19 cellular contexts compared by ENCODE assay signal in the genomic region with DNA sequence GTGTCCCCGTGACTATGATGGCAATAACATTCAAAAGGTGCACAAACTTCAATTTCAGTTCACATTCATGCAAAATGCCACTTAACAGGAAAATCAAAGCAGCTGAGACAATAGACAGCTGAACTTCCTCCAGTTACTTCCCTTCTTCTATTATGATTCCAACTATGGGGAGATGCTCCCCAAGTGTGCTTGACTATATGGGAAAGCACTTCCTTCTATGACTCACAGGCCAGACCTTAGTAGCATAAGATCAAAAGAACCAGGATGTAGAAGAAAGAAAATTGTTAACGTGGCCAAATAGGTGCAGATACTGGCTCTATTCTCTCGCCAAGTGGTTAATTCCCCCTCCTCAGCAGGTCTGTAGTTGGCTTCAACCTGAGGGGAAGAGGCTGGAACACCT. TPM values are rescaled to one million over a fixed set of nuclear protein-coding genes. Genes with fewer than 3 reads are reported as not detected.
DNase-seq lines count a peak whose midpoint lies in the region; ATAC-seq, FAIRE-seq and TF ChIP-seq lines count a peak whose summit lies in the region.
"Had no signal": no experiment of that assay in that cellular context is flagged by ENCODE, and none has a peak within 500 bp of the region (broad histone marks: within the 10 kb centered on the region; RNA-seq: fewer than 3 reads in every experiment).

No MANE protein-coding gene starts in this region.

- H3K36me3 Mint-ChIP-seq in WTC11: peaks cover 12% of the 10 kb centered on the region
- H3K36me3 Mint-ChIP-seq: CD8-positive, alpha-beta memory T cell had no signal

- H3K9me3 ChIP-seq in small intestine (ENCODE audit: control insufficient read depth, low read depth): no peaks in the 10 kb centered on the region

- H3K27me3 Mint-ChIP-seq in WTC11 (ENCODE audit: low read depth): peaks cover 12% of the 10 kb centered on the region
- H3K27me3 Mint-ChIP-seq: CD8-positive, alpha-beta memory T cell had no signal

- FAIRE-seq in small intestine (lab: Jason Lieb, UNC): no peak
- FAIRE-seq: G401.6, HepG2 had no signal

- peaks cover 80% of the 10 kb centered on the region for H3K4me1 Mint-ChIP-seq in WTC11
- H3K4me1 Mint-ChIP-seq: CD8-positive, alpha-beta memory T cell had no signal

- CTCF ChIA-PET in WTC11 (lab: Charles Lee): interaction anchor here (0.5 to 1.8 kb wide), 4 partner anchors 64 to 80 kb away, joined by 3 to 6 read pairs (median 3); no protein-coding TSS in a partner anchor

- no peak for TF ChIP-seq CTCF in WTC11 (IDR thresholded peaks at IDR 0.05)

- DNase-seq in HT-29 (ENCODE audit: low spot score) (peak; percentile 51), WTC11 (ENCODE audit: low spot score) (no peak), iPS DF 4.7 (ENCODE audit: extremely low read depth, low spot score) (peak; percentile 80), small intestine (peak; percentile 12), NCI-H128 (lab: John Stamatoyannopoulos, UW; ENCODE audit: unreplicated experiment) (no peak)
- DNase-seq: ACHN; C1 segment of cervical spinal cord; CD8-positive, alpha-beta memory T cell; DND-41; GM23248; KBM-7; NCI-H1417 treated with DMSO at 0.1 percent for 48 hours; NCI-H1930; NCI-H2171; NCI-H526 had no signal

- H3K4me3 ChIP-seq in small intestine (ENCODE audit: low read depth in 1 of 2, low read length in 2 of 2): no peak overlapping the region
- H3K4me3 ChIP-seq: GM23248 had no signal

- H3K36me3 ChIP-seq in small intestine (ENCODE audit: control insufficient read depth in 2 of 2, insufficient read depth in 2 of 2, low read length in 2 of 2): no peaks in the 10 kb centered on the region

- peak; percentile 50 for ATAC-seq in WTC11
- no peak for ATAC-seq in GM19467 (IDR thresholded peaks at IDR 0.05; ENCODE audit: unreplicated experiment)
- no peak for ATAC-seq in HG03342 (IDR thresholded peaks at IDR 0.05; ENCODE audit: unreplicated experiment)
- ATAC-seq: HepG2 had no signal

- H3K27me3 ChIP-seq in small intestine (ENCODE audit: control insufficient read depth in 2 of 2, insufficient read depth in 2 of 2, low read length in 2 of 2): peaks cover 0 to 3% of the 10 kb centered on the region in 2 donors

- no peak overlapping the region for H3K27ac ChIP-seq in small intestine (ENCODE audit: low read depth in 1 of 2, low read length in 1 of 2)
- H3K27ac ChIP-seq: GM23248 had no signal

- H3K27ac Mint-ChIP-seq in WTC11: peak overlapping the region; percentile 13; the same call in 1 of the 2 replicates
- H3K27ac Mint-ChIP-seq: CD8-positive, alpha-beta memory T cell had no signal

- peaks cover 9% of the 10 kb centered on the region for H3K9me3 Mint-ChIP-seq in WTC11

- 33 to 46% (median 36%) methylated on average over 3 of the region's 3 CpGs for WGBS in small intestine, 3 donors

- peak overlapping the region; percentile 29 for H3K4me3 Mint-ChIP-seq in WTC11
- H3K4me3 Mint-ChIP-seq: CD8-positive, alpha-beta memory T cell had no signal

- no peaks in the 10 kb centered on the region for H3K4me1 ChIP-seq in small intestine (ENCODE audit: control insufficient read depth in 2 of 2, insufficient read depth in 1 of 2, low read depth in 1 of 2, low read length in 1 of 2)

- POLR2A ChIA-PET in WTC11 (lab: Charles Lee): interaction anchor here (1.7 kb wide), 1 partner anchor 10 kb away, joined by 4 read pairs; no protein-coding TSS in a partner anchor

TF ChIP-seq in WTC11, 78 proteins besides CTCF, POLR2A, EP300 and RAD21:
- peak; percentile 78; the same call in 1 of the 2 replicates for TF ChIP-seq ETV6 (CRISPR knock-in tag; IDR thresholded peaks at IDR 0.05)
- TF ChIP-seq JUN (CRISPR knock-in tag; IDR thresholded peaks at IDR 0.05): no peak

RNA-seq across cellular contexts. Expression of gene FAT3, which starts 7.8 kb away (rescaled TPM):
- total RNA-seq in HT-29 (2014; rRNA removed; shearing (Covaris generic)): not detected in 2 replicates
- 25.3 to 30.9 TPM (median 25.8 TPM) in 3 replicates for total RNA-seq in WTC11 (2021)
- polyA plus RNA-seq in small intestine: under 1 TPM in 1 of 3 donors, not detected in 2; 0.01 TPM
- total RNA-seq: CD8-positive, alpha-beta memory T cell; HepG2 had no signal
- polyA plus RNA-seq: CD8-positive, alpha-beta memory T cell; HepG2 had no signal

Comparison
In these comparisons a context has a peak if more than half of its experiments do, and no peak if none do; other contexts are left out.
1. DNase-seq: peak in HT-29 (single experiment), iPS DF 4.7 (single experiment) and small intestine (single experiment); none in WTC11 (single experiment) and NCI-H128 (single experiment).
2. RNA of gene FAT3, which starts 7.8 kb away (total RNA-seq): 25.3 to 30.9 TPM in WTC11; not detected in HT-29; every median in the first group is over 10 times any median in the second.